ENCODE assay signal across 8 cellular contexts in the genomic region with DNA sequence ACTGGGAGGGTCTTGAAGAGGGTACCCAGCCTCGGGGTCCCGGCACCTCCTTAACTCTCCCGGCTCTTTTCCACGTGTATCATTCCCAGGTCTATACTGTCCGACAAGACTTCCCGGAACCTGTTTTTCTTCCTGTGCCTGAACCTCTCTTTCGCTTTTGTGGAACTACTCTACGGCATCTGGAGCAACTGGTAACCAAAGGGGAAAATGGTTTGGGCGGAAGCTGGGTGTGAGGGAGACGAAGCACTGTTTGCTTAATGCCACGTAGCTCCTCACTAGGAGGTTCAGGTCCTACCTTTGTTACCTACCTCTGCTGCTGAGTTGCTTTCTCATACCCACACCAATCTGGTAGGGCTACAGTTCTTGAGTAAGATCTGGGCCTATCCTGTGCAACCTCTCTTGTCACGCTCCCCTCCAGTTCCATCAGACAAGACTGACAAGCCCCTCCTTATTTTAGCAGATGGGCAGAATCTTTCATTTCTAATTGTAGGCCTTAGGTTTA. TPM values are rescaled to one million over a fixed set of nuclear protein-coding genes. Genes with fewer than 3 reads are reported as not detected.
A peak's percentile ranks its signal among the peaks of the same experiment; 100 is the strongest.
DNase-seq lines count a peak whose midpoint lies in the region; ATAC-seq and TF ChIP-seq lines count a peak whose summit lies in the region.

No MANE protein-coding gene starts in this region.

- H3K4me1 ChIP-seq in mucosa of stomach (ENCODE audit: control insufficient read depth, insufficient read depth, low read length): peaks cover 12% of the 10 kb centered on the region

- H3K4me3 ChIP-seq in AG04449 (ENCODE audit: low read depth, low read length): peak overlapping the region; percentile 89
- H3K4me3 ChIP-seq in mucosa of stomach (ENCODE audit: low read length): peak overlapping the region; percentile 94

- POLR2A ChIA-PET in AG04449 (lab: Yijun Ruan, JAX): interaction anchor here (0.6 kb wide), 1 partner anchor 137 kb away, joined by 3 read pairs; no protein-coding TSS in a partner anchor
- POLR2A ChIA-PET in activated CD4-positive, alpha-beta memory T cell treated with anti-CD3 and anti-CD28 coated beads for 36 hours (lab: Charles Lee): interaction anchor here (0.6 to 2.0 kb wide), 12 partner anchors 11 to 764 kb away, joined by 3 to 15 read pairs (median 4); a partner anchor contains a TSS

- peaks cover 46% of the 10 kb centered on the region for H3K4me1 Mint-ChIP-seq in activated CD4-positive, alpha-beta memory T cell treated with anti-CD3 and anti-CD28 coated beads for 36 hours (ENCODE audit: low read depth)
- peaks cover 10 to 26% of the 10 kb centered on the region in 2 donors for H3K4me1 Mint-ChIP-seq in stimulated activated naive B cell treated with anti-CD40 and anti-IgM and Interleukin-4, amounts not matched to agents 10 μg/mL and 1 μg/mL and 100 μg/mL, for 72 hours

- H3K9me3 Mint-ChIP-seq in activated CD4-positive, alpha-beta memory T cell treated with anti-CD3 and anti-CD28 coated beads for 36 hours: no peaks in the 10 kb centered on the region
- H3K9me3 Mint-ChIP-seq in stimulated activated naive B cell treated with anti-CD40 and anti-IgM and Interleukin-4, amounts not matched to agents 10 μg/mL and 1 μg/mL and 100 μg/mL, for 72 hours: no peaks in the 10 kb centered on the region

- peak overlapping the region; percentile 92 for H3K9ac ChIP-seq in mucosa of stomach (ENCODE audit: low read length)

- CTCF ChIA-PET in AG04449 (lab: Yijun Ruan, JAX): interaction anchor here (2.1 kb wide), 1 partner anchor 392 kb away, joined by 8 read pairs; no protein-coding TSS in a partner anchor
- CTCF ChIA-PET in activated CD4-positive, alpha-beta memory T cell treated with anti-CD3 and anti-CD28 coated beads for 36 hours (lab: Charles Lee): interaction anchor here (0.9 to 5.7 kb wide), 2 partner anchors 342 to 393 kb away, joined by 4 to 31 read pairs; no protein-coding TSS in a partner anchor

- peak overlapping the region; percentile 100 for H3K27ac Mint-ChIP-seq in activated CD4-positive, alpha-beta memory T cell treated with anti-CD3 and anti-CD28 coated beads for 36 hours
- peak overlapping the region; percentile 98 for H3K27ac Mint-ChIP-seq in stimulated activated naive B cell treated with anti-CD40 and anti-IgM and Interleukin-4, amounts not matched to agents 10 μg/mL and 1 μg/mL and 100 μg/mL, for 72 hours

- no peaks in the 10 kb centered on the region for H3K27me3 ChIP-seq in mucosa of stomach (ENCODE audit: control insufficient read depth, insufficient read depth, low read length)

- ATAC-seq in GM18519 (IDR thresholded peaks at IDR 0.05; ENCODE audit: low FRiP score, unreplicated experiment) (peak; percentile 43), HG02981 (IDR thresholded peaks at IDR 0.05; ENCODE audit: unreplicated experiment) (peak; percentile 59)
- peak; percentile 59 to 66 for ATAC-seq in stimulated activated naive B cell treated with anti-CD40 and anti-IgM and Interleukin-4, amounts not matched to agents 10 μg/mL and 1 μg/mL and 100 μg/mL, for 72 hours (replicated peaks)

- DNase-seq in AG04449 (ENCODE audit: low read depth, low spot score) (peak; percentile 24), NCI-H345 (lab: John Stamatoyannopoulos, UW) (peak; percentile 33)
- DNase-seq in activated CD4-positive, alpha-beta memory T cell treated with anti-CD3 and anti-CD28 coated beads for 36 hours: peak; percentile 76
- DNase-seq in effector CD8-positive, alpha-beta T cell (lab: John Stamatoyannopoulos, UW): peak; percentile 47
- peak; percentile 33 for DNase-seq in stimulated activated naive B cell treated with anti-CD40 and anti-IgM and Interleukin-4, amounts not matched to agents 10 μg/mL and 1 μg/mL and 100 μg/mL, for 72 hours

- no peaks in the 10 kb centered on the region for H3K9me3 ChIP-seq in mucosa of stomach (ENCODE audit: control insufficient read depth, low read length)

- TF ChIP-seq CTCF in AG04449 (IDR thresholded peaks at IDR 0.05; ENCODE audit: insufficient read depth, low read length, missing control alignments): no peak

- intact Hi-C loops in activated CD4-positive, alpha-beta memory T cell treated with anti-CD3 and anti-CD28 coated beads for 36 hours (cut with micrococcal nuclease): loop anchor here (1.0 to 10.0 kb wide), 10 partner anchors 30 to 858 kb away; a partner anchor contains a TSS

- H3K36me3 ChIP-seq in mucosa of stomach (ENCODE audit: control insufficient read depth, insufficient read depth, low read length): no peaks in the 10 kb centered on the region

- no peaks in the 10 kb centered on the region for H3K27me3 Mint-ChIP-seq in activated CD4-positive, alpha-beta memory T cell treated with anti-CD3 and anti-CD28 coated beads for 36 hours
- no peaks in the 10 kb centered on the region for H3K27me3 Mint-ChIP-seq in stimulated activated naive B cell treated with anti-CD40 and anti-IgM and Interleukin-4, amounts not matched to agents 10 μg/mL and 1 μg/mL and 100 μg/mL, for 72 hours

- H3K36me3 Mint-ChIP-seq in activated CD4-positive, alpha-beta memory T cell treated with anti-CD3 and anti-CD28 coated beads for 36 hours: peaks cover 41% of the 10 kb centered on the region
- H3K36me3 Mint-ChIP-seq in stimulated activated naive B cell treated with anti-CD40 and anti-IgM and Interleukin-4, amounts not matched to agents 10 μg/mL and 1 μg/mL and 100 μg/mL, for 72 hours: peaks cover 6 to 20% of the 10 kb centered on the region in 2 donors

- H3K4me3 Mint-ChIP-seq in activated CD4-positive, alpha-beta memory T cell treated with anti-CD3 and anti-CD28 coated beads for 36 hours: peak overlapping the region; percentile 99
- H3K4me3 Mint-ChIP-seq in stimulated activated naive B cell treated with anti-CD40 and anti-IgM and Interleukin-4, amounts not matched to agents 10 μg/mL and 1 μg/mL and 100 μg/mL, for 72 hours: peak overlapping the region; percentile 92 to 99

RNA-seq across cellular contexts. Expression of a gene that starts 0.6 kb away (rescaled TPM):
- total RNA-seq in activated CD4-positive, alpha-beta memory T cell treated with anti-CD3 and anti-CD28 coated beads for 36 hours: 10 to 100 TPM; 40.0 to 43.4 TPM

RNA-seq across cellular contexts. Expression of a gene that starts 1.9 kb away (rescaled TPM):
- total RNA-seq in activated CD4-positive, alpha-beta memory T cell treated with anti-CD3 and anti-CD28 coated beads for 36 hours: 1 to 10 TPM; 3.0 to 3.9 TPM

Comparison
In these comparisons a context has a peak if more than half of its experiments do, and no peak if none do; other contexts are left out.
1. Peak in every context shown above with its lines: DNase-seq, ATAC-seq and H3K4me3 ChIP-seq.
2. DNase-seq: peak in every context shown above with its lines; median percentile 76 in activated CD4-positive, alpha-beta memory T cell treated with anti-CD3 and anti-CD28 coated beads for 36 hours; 47 in effector CD8-positive, alpha-beta T cell; 33 in NCI-H345; 33 in stimulated activated naive B cell treated with anti-CD40 and anti-IgM and Interleukin-4, amounts not matched to agents 10 μg/mL and 1 μg/mL and 100 μg/mL, for 72 hours; 24 in AG04449.